ENCODE assay signal across 19 cellular contexts in the genomic region with DNA sequence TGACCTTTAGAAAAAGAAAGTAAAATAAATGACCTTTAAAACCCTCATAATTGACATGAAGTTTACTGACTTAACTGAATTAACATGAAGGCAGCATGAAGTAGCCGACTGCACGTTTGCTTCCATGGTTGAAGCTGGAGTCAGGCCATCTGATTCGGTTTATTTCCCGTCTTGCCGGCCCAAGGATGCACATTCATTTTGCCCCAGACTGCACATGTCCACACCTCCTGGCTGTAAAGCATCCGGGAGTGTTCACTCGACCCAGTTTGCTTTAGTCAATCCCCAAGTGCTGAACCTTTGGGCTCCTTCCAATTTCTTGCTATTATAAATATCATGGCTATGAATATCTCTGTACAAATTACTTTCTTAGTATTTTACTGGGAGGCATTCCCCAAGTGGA. TPM values are rescaled to one million over a fixed set of nuclear protein-coding genes. Genes with fewer than 3 reads are reported as not detected.
DNase-seq lines count a peak whose midpoint lies in the region; ATAC-seq, FAIRE-seq and TF ChIP-seq lines count a peak whose summit lies in the region.
"Had no signal": no experiment of that assay in that cellular context is flagged by ENCODE, and none has a peak within 500 bp of the region (broad histone marks: within the 10 kb centered on the region; RNA-seq: fewer than 3 reads in every experiment).

No MANE protein-coding gene starts in this region.

- no TSS peak for BruUV-seq in HepG2 (replicated peaks; lab: Mats Ljungman, UMichigan)

- H3K27ac ChIP-seq in liver (ENCODE audit: low read depth in 1 of 2, low read length in 2 of 2), result no peak overlapping the region
- H3K27ac ChIP-seq in HepG2 (ENCODE audit: extremely low read length, insufficient read depth, low read length), result no peak overlapping the region
- peak overlapping the region; percentile 4 to 84 (median 64) for H3K27ac ChIP-seq in heart right ventricle
- H3K27ac ChIP-seq: A549 had no signal

- TF ChIP-seq RAD21 in liver (IDR thresholded peaks at IDR 0.05), result no peak
- no peak for TF ChIP-seq RAD21 in HepG2 (CRISPR knock-in tag; IDR thresholded peaks at IDR 0.05)

- CTCF ChIA-PET in HepG2 (lab: Yijun Ruan, JAX; ENCODE audit: low intra/inter-chr PET ratio, low total read pairs), result no interaction called here

- H3K4me3 ChIP-seq in liver (ENCODE audit: low read depth in 1 of 3, low read length in 3 of 3) (no peak overlapping the region), HepG2 (replicated peaks in 1 of 3; ENCODE audit: insufficient read depth in 1 of 3, low read depth in 2 of 3, low read length in 3 of 3) (no peak overlapping the region), heart right ventricle (peak overlapping the region in 1 of 10 donors; percentile 6)
- H3K4me3 ChIP-seq: A549 had no signal

- H3K27me3 ChIP-seq in liver (ENCODE audit: control insufficient read depth in 4 of 4, insufficient read depth in 4 of 4, low read length in 3 of 4) (no peaks in the 10 kb centered on the region), HepG2 (ENCODE audit: control insufficient read depth in 1 of 2, insufficient read depth in 2 of 2, low read length in 2 of 2) (peaks cover 4 to 61% of the 10 kb centered on the region in 2 experiments; a peak in 4 of 5 replicates), heart right ventricle (no peaks in the 10 kb centered on the region)

- no peak for TF ChIP-seq POLR2A in HepG2 (IDR thresholded peaks at IDR 0.05; ENCODE audit: insufficient read depth in 1 of 2, low read depth in 2 of 2, low read length in 2 of 2)
- no peak for TF ChIP-seq POLR2A in H54 (IDR thresholded peaks at IDR 0.05; ENCODE audit: low read depth, low read length)

- no peaks in the 10 kb centered on the region for H4K20me1 ChIP-seq in HepG2 (ENCODE audit: insufficient read depth, low read length)

- no peak overlapping the region for H3K4me3 Mint-ChIP-seq in osteocyte (ENCODE audit: unreplicated experiment)
- H3K4me3 Mint-ChIP-seq in T-helper 17 cell, result no peak overlapping the region
- H3K4me3 Mint-ChIP-seq: activated CD4-positive, alpha-beta T cell treated with anti-CD3 and anti-CD28 coated beads, Interleukin-2, amount 10 ng/mL, durations not matched to agents 24 days and 14 days; activated T-cell treated with anti-CD3 and anti-CD28 coated beads, Interleukin-2, amount 50 U/mL, for 4 hours; naive B cell had no signal

- 64% methylated on average over 7 of the region's 7 CpGs for WGBS in liver
- WGBS in HepG2 (ENCODE audit: low lambda C conversion rate), result 44% methylated on average over 7 of the region's 7 CpGs
- WGBS in heart right ventricle, 2 donors, result 14 to 16% methylated on average over 7 of the region's 7 CpGs

- H3K36me3 Mint-ChIP-seq in osteocyte (ENCODE audit: unreplicated experiment) (no peaks in the 10 kb centered on the region), T-helper 17 cell (ENCODE audit: low read depth) (no peaks in the 10 kb centered on the region)
- H3K36me3 Mint-ChIP-seq: naive B cell had no signal

- H3K9me3 Mint-ChIP-seq in osteocyte (ENCODE audit: unreplicated experiment), result no peaks in the 10 kb centered on the region
- H3K9me3 Mint-ChIP-seq: activated CD4-positive, alpha-beta T cell treated with anti-CD3 and anti-CD28 coated beads, Interleukin-2, amount 10 ng/mL, durations not matched to agents 24 days and 14 days; activated T-cell treated with anti-CD3 and anti-CD28 coated beads, Interleukin-2, amount 50 U/mL, for 4 hours; naive B cell had no signal

- DNase-seq in HepG2 (ENCODE audit: low spot score) (no peak), heart right ventricle (peak in 1 of 2 donors; percentile 63), osteocyte (ENCODE audit: extremely low spot score, unreplicated experiment) (peak; percentile 54), H54 (ENCODE audit: insufficient read length, low spot score) (no peak), T-helper 17 cell (no peak), NK-92 (lab: John Stamatoyannopoulos, UW; ENCODE audit: unreplicated experiment) (no peak), HUDEP-2 (lab: John Stamatoyannopoulos, UW; ENCODE audit: unreplicated experiment in 76 of 76) (no peak)
- DNase-seq: activated CD4-positive, alpha-beta T cell treated with anti-CD3 and anti-CD28 coated beads, Interleukin-2, amount 10 ng/mL, durations not matched to agents 24 days and 14 days; activated T-cell treated with anti-CD3 and anti-CD28 coated beads, Interleukin-2, amount 50 U/mL, for 4 hours; amniotic stem cell; Caco-2; naive B cell; NCI-H2081 treated with DMSO at 0.1 percent for 48 hours; NCI-H82; stimulated activated CD4-positive, alpha-beta T cell treated with anti-CD3 and anti-CD28 coated beads, Interleukin-4, amount 100 ng/mL, for 1 hour; T1000 had no signal

- H3K4me1 ChIP-seq in liver (ENCODE audit: control insufficient read depth in 4 of 4, insufficient read depth in 4 of 4, low read length in 3 of 4) (peaks cover 0 to 3% (median 1%) of the 10 kb centered on the region in 4 donors), HepG2 (ENCODE audit: insufficient read depth, low read length) (peaks cover 1% of the 10 kb centered on the region), heart right ventricle (peaks cover 22 to 86% (median 65%) of the 10 kb centered on the region in 9 donors)
- H3K4me1 ChIP-seq: Caco-2 had no signal

- no peaks in the 10 kb centered on the region for H3K36me3 ChIP-seq in liver (ENCODE audit: control insufficient read depth in 4 of 4, insufficient read depth in 3 of 4, low read depth in 1 of 4, low read length in 3 of 4)
- H3K36me3 ChIP-seq in HepG2 (replicated peaks in 1 of 2; ENCODE audit: control insufficient read depth in 1 of 2, insufficient read depth in 2 of 2, low read length in 2 of 2), result no peaks in the 10 kb centered on the region
- no peaks in the 10 kb centered on the region for H3K36me3 ChIP-seq in heart right ventricle

- in situ Hi-C loops in HepG2 (cut with HindIII; ENCODE audit: extremely low pct_ligation_motif_present, low pct_unique_long_range_greater_than_20kb), result no loop called here

- H3K9ac ChIP-seq in liver (ENCODE audit: low read depth in 1 of 2, low read length in 2 of 2) (no peak overlapping the region), HepG2 (ENCODE audit: insufficient read depth, low read depth, low read length) (no peak overlapping the region)

- TF ChIP-seq CTCF in liver (IDR thresholded peaks at IDR 0.05; ENCODE audit: low read depth, low read length, missing input control) (no peak), HepG2 (CRISPR knock-in tag; IDR thresholded peaks at IDR 0.05) (no peak), heart right ventricle (IDR thresholded peaks at IDR 0.05) (no peak), osteocyte (IDR thresholded peaks at IDR 0.05) (no peak)

- FAIRE-seq in HepG2 (lab: Jason Lieb, UNC) (no peak), H54 (lab: Jason Lieb, UNC) (no peak)
- FAIRE-seq: A549, keratinocyte had no signal

- H3K27me3 Mint-ChIP-seq in osteocyte (ENCODE audit: unreplicated experiment) (peaks cover 12% of the 10 kb centered on the region), T-helper 17 cell (peaks cover 27% of the 10 kb centered on the region)
- H3K27me3 Mint-ChIP-seq: activated CD4-positive, alpha-beta T cell treated with anti-CD3 and anti-CD28 coated beads, Interleukin-2, amount 10 ng/mL, durations not matched to agents 24 days and 14 days had no signal

- intact Hi-C loops in HepG2 (cut with micrococcal nuclease; ENCODE audit: unreplicated experiment), result no loop called here
- intact Hi-C loops in heart right ventricle (cut with DNase I), result no loop called here

- no peak for ATAC-seq in HepG2
- ATAC-seq in heart right ventricle, result peak; percentile 40 to 79 (median 64)
- no peak for ATAC-seq in T-helper 17 cell
- ATAC-seq: A549; activated T-cell treated with anti-CD3 and anti-CD28 coated beads, Interleukin-2, amount 50 U/mL, for 4 hours had no signal

- no peak overlapping the region for H3K4me2 ChIP-seq in HepG2 (ENCODE audit: low read depth, low read length)
- H3K4me2 ChIP-seq: A549 had no signal

- no peak overlapping the region for H3K27ac Mint-ChIP-seq in osteocyte (ENCODE audit: unreplicated experiment)
- no peak overlapping the region for H3K27ac Mint-ChIP-seq in T-helper 17 cell
- H3K27ac Mint-ChIP-seq: activated CD4-positive, alpha-beta T cell treated with anti-CD3 and anti-CD28 coated beads, Interleukin-2, amount 10 ng/mL, durations not matched to agents 24 days and 14 days; naive B cell had no signal

- TF ChIP-seq EP300 in HepG2 (IDR thresholded peaks at IDR 0.05; ENCODE audit: low read depth in 2 of 2, low read length in 2 of 2), result no peak
- no peak for TF ChIP-seq EP300 in HepG2 (CRISPR knock-in tag; IDR thresholded peaks at IDR 0.05; ENCODE audit: borderline replicate concordance)

- H3K4me1 Mint-ChIP-seq in osteocyte (ENCODE audit: unreplicated experiment), result peaks cover 2% of the 10 kb centered on the region
- H3K4me1 Mint-ChIP-seq in T-helper 17 cell, result peaks cover 4% of the 10 kb centered on the region
- H3K4me1 Mint-ChIP-seq: naive B cell had no signal

- POLR2A ChIA-PET in HepG2 (lab: Yijun Ruan, JAX), result no interaction called here

- no peaks in the 10 kb centered on the region for H3K79me2 ChIP-seq in HepG2 (ENCODE audit: insufficient read depth, low read length)

- H3K9me3 ChIP-seq in liver (ENCODE audit: control insufficient read depth in 4 of 4, low read length in 3 of 4), result no peaks in the 10 kb centered on the region
- H3K9me3 ChIP-seq in HepG2 (ENCODE audit: low read length), result no peaks in the 10 kb centered on the region
- no peaks in the 10 kb centered on the region for H3K9me3 ChIP-seq in heart right ventricle
- no peaks in the 10 kb centered on the region for H3K9me3 ChIP-seq in T-helper 17 cell (ENCODE audit: control insufficient read depth, low read length, poor library complexity, severe bottlenecking)
- H3K9me3 ChIP-seq: A549, Caco-2 had no signal

- no peak overlapping the region for H2AFZ ChIP-seq in HepG2 (ENCODE audit: low read length)

RNA-seq across cellular contexts. Expression of a gene that starts 17.7 kb away (rescaled TPM):
- total RNA-seq in liver (1 to 10 TPM in 1 of 2 donors, under 1 TPM in 1; 0.98 to 1.3 TPM), HepG2 (2016; rRNA removed; fragmentation: Illumina TruSeq; extraction: Trizol) (5.4 and 5.6 TPM in 2 replicates), heart right ventricle (10 to 100 TPM; 11.6 to 28.2 (median 20.2) TPM), osteocyte (7.8 and 8.7 TPM in 2 replicates), T-helper 17 cell (under 1 TPM; 0.37 to 0.72 TPM)
- polyA plus RNA-seq in liver (under 1 TPM; 0.15 to 0.35 TPM), HepG2 (2011; rRNA removed) (4.3 and 4.8 TPM in 2 replicates), heart right ventricle (1 to 10 TPM; 2.4 to 3.7 TPM)
- total RNA-seq in HepG2 (2016; cell fraction: cytosol; rRNA removed; fragmentation: Illumina TruSeq; extraction: Trizol; ENCODE audit: low read depth), result 0.40 and 0.44 TPM in 2 replicates
- total RNA-seq in HepG2 (2016; cell fraction: insoluble cytoplasmic fraction; rRNA removed; fragmentation: Illumina TruSeq; extraction: Trizol), result 5.3 and 5.6 TPM in 2 replicates
- 3.0 and 3.1 TPM in 2 replicates for total RNA-seq in HepG2 (2016; cell fraction: membrane; rRNA removed; fragmentation: Illumina TruSeq; extraction: Trizol)
- total RNA-seq in HepG2 (2016; cell fraction: nucleus; rRNA removed; fragmentation: Illumina TruSeq; extraction: Trizol), result 4.7 and 5.3 TPM in 2 replicates
- 2.8 and 2.9 TPM in 2 replicates for polyA plus RNA-seq in HepG2 (2011; cell fraction: cytosol; rRNA removed)
- polyA plus RNA-seq in HepG2 (2011; cell fraction: nucleus; rRNA removed), result 10.1 and 11.7 TPM in 2 replicates
- 2.4 and 2.6 TPM in 2 replicates for polyA plus RNA-seq in HepG2 (2012)
- 0.19 and 0.22 TPM in 2 replicates for polyA plus RNA-seq in HepG2 (2016; cell fraction: cytosol; fragmentation: Illumina TruSeq; extraction: Trizol; ENCODE audit: low read depth)
- polyA plus RNA-seq in HepG2 (2016; cell fraction: insoluble cytoplasmic fraction; fragmentation: Illumina TruSeq; extraction: Trizol; ENCODE audit: low read depth), result 3.2 and 3.5 TPM in 2 replicates
- polyA plus RNA-seq in HepG2 (2016; cell fraction: membrane; fragmentation: Illumina TruSeq; extraction: Trizol; ENCODE audit: low read depth), result 0.88 and 0.95 TPM in 2 replicates
- polyA plus RNA-seq in HepG2 (2016; cell fraction: nucleus; fragmentation: Illumina TruSeq; extraction: Trizol; ENCODE audit: insufficient read depth, low read depth), result 6.7 and 6.8 TPM in 2 replicates
- 8.1 TPM in 1 of 2 replicates, not detected in the other for polyA minus RNA-seq in HepG2 (2011; rRNA and poly(A)+ RNA removed; ENCODE audit: low replicate concordance)
- polyA minus RNA-seq in HepG2 (2011; cell fraction: cytosol; rRNA and poly(A)+ RNA removed), result 3.9 and 4.5 TPM in 2 replicates
- 4.9 and 5.2 TPM in 2 replicates for polyA minus RNA-seq in HepG2 (2011; cell fraction: nucleus; rRNA and poly(A)+ RNA removed)
- total RNA-seq: Caco-2 had no signal

Comparison
In these comparisons a context has a peak if more than half of its experiments do, and no peak if none do; other contexts are left out.
1. H3K27ac ChIP-seq: peak in heart right ventricle (10 of 10); none in liver (0 of 2) and HepG2 (single experiment).
2. ATAC-seq: peak in heart right ventricle (8 of 8); none in HepG2 (single experiment) and T-helper 17 cell (single experiment).